In genomic region chr5:69444127-69444754, GRCh38 we compare ENCODE assay signal across 24 cellular contexts. TPM values are rescaled to one million over a fixed set of nuclear protein-coding genes. Genes with fewer than 3 reads are reported as not detected.
DNase-seq lines count a peak whose midpoint lies in the region; ATAC-seq, FAIRE-seq and TF ChIP-seq lines count a peak whose summit lies in the region.
"Had no signal": no experiment of that assay in that cellular context is flagged by ENCODE, and none has a peak within 500 bp of the region (broad histone marks: within the 10 kb centered on the region; RNA-seq: fewer than 3 reads in every experiment).

No MANE protein-coding gene starts in this region.

- peak; percentile 15 for FAIRE-seq in K562 (lab: Jason Lieb, UNC)
- FAIRE-seq: GM18507, H54 had no signal

- BruUV-seq in K562 (replicated peaks; lab: Mats Ljungman, UMichigan) = no TSS peak

- ATAC-seq in K562 (no peak), left lung (peak; percentile 89)
- no peak for ATAC-seq in stimulated activated effector memory CD8-positive, alpha-beta T cell treated with anti-CD3 and anti-CD28 coated beads, Interleukin-12 subunit alpha, Interleukin-12 subunit beta, amount 100 ng/mL, for 72 hours
- ATAC-seq: activated CD8-positive, alpha-beta T cell treated with anti-CD3 and anti-CD28 coated beads, Interleukin-2, amount 10 ng/mL, durations not matched to agents 7 days and 5 days; stimulated activated naive B cell treated with anti-CD40 and anti-IgM and Interleukin-4, amounts not matched to agents 10 μg/mL and 1 μg/mL and 100 μg/mL, for 72 hours had no signal

- no peak overlapping the region for H3K4me2 ChIP-seq in K562 (ENCODE audit: insufficient read depth, low read length)
- H3K4me2 ChIP-seq: neural progenitor cell had no signal

- no peaks in the 10 kb centered on the region for H3K36me3 Mint-ChIP-seq in stimulated activated effector memory CD8-positive, alpha-beta T cell treated with anti-CD3 and anti-CD28 coated beads, Interleukin-12 subunit alpha, Interleukin-12 subunit beta, amount 100 ng/mL, for 72 hours
- H3K36me3 Mint-ChIP-seq: IgD-negative memory B cell; neural progenitor cell; stimulated activated naive B cell treated with anti-CD40 and anti-IgM and Interleukin-4, amounts not matched to agents 10 μg/mL and 1 μg/mL and 100 μg/mL, for 72 hours had no signal

- H3K9me3 ChIP-seq in K562 (replicated peaks; ENCODE audit: control insufficient read depth, insufficient read depth, low read depth, low read length) (no peaks in the 10 kb centered on the region), left lung (no peaks in the 10 kb centered on the region), colonic mucosa (no peaks in the 10 kb centered on the region)
- H3K9me3 ChIP-seq: adrenal gland, tibial artery had no signal

- no peak for TF ChIP-seq CTCF in K562 (IDR thresholded peaks at IDR 0.05 in 2 of 3, conservative IDR thresholded peaks at IDR 0.05 in 1 of 3; ENCODE audit: insufficient read depth in 2 of 3, low read depth in 1 of 3, low read length in 3 of 3)
- TF ChIP-seq CTCF in left lung (IDR thresholded peaks at IDR 0.05) = no peak
- no peak for TF ChIP-seq CTCF in colonic mucosa (IDR thresholded peaks at IDR 0.05)

- TF ChIP-seq EP300 in K562 (IDR thresholded peaks at IDR 0.05; ENCODE audit: low read length) = no peak

- H3K9me3 Mint-ChIP-seq in stimulated activated effector memory CD8-positive, alpha-beta T cell treated with anti-CD3 and anti-CD28 coated beads, Interleukin-12 subunit alpha, Interleukin-12 subunit beta, amount 100 ng/mL, for 72 hours = no peaks in the 10 kb centered on the region
- H3K9me3 Mint-ChIP-seq: IgD-negative memory B cell; neural progenitor cell; stimulated activated naive B cell treated with anti-CD40 and anti-IgM and Interleukin-4, amounts not matched to agents 10 μg/mL and 1 μg/mL and 100 μg/mL, for 72 hours had no signal

- H3K9me1 ChIP-seq in K562 (ENCODE audit: control insufficient read depth, insufficient read depth, low read length) = no peaks in the 10 kb centered on the region

- peak; percentile 24 for DNase-seq in DMS53 treated with DMSO at 0.1 percent for 48 hours (lab: John Stamatoyannopoulos, UW; ENCODE audit: unreplicated experiment)
- DNase-seq in K562 (ENCODE audit: extremely low read depth in 1 of 4, low spot score in 3 of 4) = no peak
- no peak for DNase-seq in left lung
- no peak for DNase-seq in stimulated activated effector memory CD8-positive, alpha-beta T cell treated with anti-CD3 and anti-CD28 coated beads, Interleukin-12 subunit alpha, Interleukin-12 subunit beta, amount 100 ng/mL, for 72 hours (ENCODE audit: low spot score in 2 of 2)
- DNase-seq in D341Med (ENCODE audit: low spot score) = no peak
- DNase-seq in central memory CD4-positive, alpha-beta T cell = no peak
- no peak for DNase-seq in colonic mucosa
- DNase-seq in NCI-H146 (lab: John Stamatoyannopoulos, UW) = no peak
- DNase-seq: activated CD8-positive, alpha-beta T cell treated with anti-CD3 and anti-CD28 coated beads, Interleukin-2, amount 10 ng/mL, durations not matched to agents 7 days and 5 days; activated naive CD4-positive, alpha-beta T cell; activated T-cell treated with anti-CD3 and anti-CD28 coated beads, Interleukin-2, amount 50 U/mL, for 1 hour; adrenal gland; COR-L47; glutamatergic neuron; NCI-H1694 treated with DMSO at 0.1 percent for 48 hours; NCI-H69; stimulated activated CD4-positive, alpha-beta T cell treated with anti-CD3 and anti-CD28 coated beads, Interleukin-2, amount 100 ng/mL, for 24 hours; stimulated activated naive B cell treated with anti-CD40 and anti-IgM and Interleukin-4, amounts not matched to agents 10 μg/mL and 1 μg/mL and 100 μg/mL, for 72 hours; T1000; tibial artery had no signal

- POLR2A ChIA-PET in K562 (lab: Yijun Ruan, JAX) = no interaction called here

- H3K4me1 Mint-ChIP-seq in stimulated activated effector memory CD8-positive, alpha-beta T cell treated with anti-CD3 and anti-CD28 coated beads, Interleukin-12 subunit alpha, Interleukin-12 subunit beta, amount 100 ng/mL, for 72 hours = no peaks in the 10 kb centered on the region
- H3K4me1 Mint-ChIP-seq: IgD-negative memory B cell; neural progenitor cell; stimulated activated naive B cell treated with anti-CD40 and anti-IgM and Interleukin-4, amounts not matched to agents 10 μg/mL and 1 μg/mL and 100 μg/mL, for 72 hours had no signal

- H3K27me3 ChIP-seq in K562 (ENCODE audit: control insufficient read depth in 2 of 2, insufficient read depth in 2 of 2, low read length in 2 of 2) (no peaks in the 10 kb centered on the region), left lung (no peaks in the 10 kb centered on the region), colonic mucosa (no peaks in the 10 kb centered on the region)
- H3K27me3 ChIP-seq: adrenal gland, neural progenitor cell, tibial artery had no signal

- peak overlapping the region; percentile 22; the same call in 1 of the 2 replicates for H2AFZ ChIP-seq in K562 (ENCODE audit: low read depth, low read length)
- H2AFZ ChIP-seq: neural progenitor cell had no signal

- H3K27ac ChIP-seq in K562 (ENCODE audit: extremely low read depth, low read depth, low read length) (no peak overlapping the region), left lung (peak overlapping the region; percentile 57 to 81), colonic mucosa (no peak overlapping the region)
- H3K27ac ChIP-seq: adrenal gland, neural progenitor cell, tibial artery had no signal

- H3K4me3 ChIP-seq in K562 (no peak overlapping the region), left lung (no peak overlapping the region), colonic mucosa (no peak overlapping the region)
- H3K4me3 ChIP-seq: adrenal gland, neural progenitor cell, tibial artery had no signal

- H3K9ac ChIP-seq in K562 (ENCODE audit: insufficient read depth in 1 of 2, low read depth in 2 of 2, low read length in 2 of 2) (no peak overlapping the region), colonic mucosa (ENCODE audit: low read depth in 2 of 2, low read length in 2 of 2) (no peak overlapping the region)
- H3K9ac ChIP-seq: neural progenitor cell had no signal

- H3K36me3 ChIP-seq in K562 (ENCODE audit: control insufficient read depth, insufficient read depth, low read length) (no peaks in the 10 kb centered on the region), left lung (no peaks in the 10 kb centered on the region), colonic mucosa (no peaks in the 10 kb centered on the region)
- H3K36me3 ChIP-seq: adrenal gland, neural progenitor cell had no signal

- H3K79me2 ChIP-seq in K562 (ENCODE audit: control insufficient read depth, insufficient read depth, low read length) = no peaks in the 10 kb centered on the region

- TF ChIP-seq RAD21 in K562 (CRISPR knock-in tag; conservative IDR thresholded peaks at IDR 0.05 in 1 of 2, IDR thresholded peaks at IDR 0.05 in 1 of 2) = no peak

- CTCF ChIA-PET in K562 (lab: Yijun Ruan, JAX; ENCODE audit: low intra/inter-chr PET ratio) = no interaction called here

- in situ Hi-C loops in K562 (cut with MboI) = no loop called here

- H3K4me1 ChIP-seq in K562 (replicated peaks in 1 of 2; ENCODE audit: control insufficient read depth in 2 of 2, insufficient read depth in 2 of 2, low read length in 2 of 2) (no peaks in the 10 kb centered on the region; a peak in 1 of 5 replicates), left lung (no peaks in the 10 kb centered on the region), colonic mucosa (no peaks in the 10 kb centered on the region)
- H3K4me1 ChIP-seq: adrenal gland, neural progenitor cell, tibial artery had no signal

- no peak for TF ChIP-seq POLR2A in K562 (conservative IDR thresholded peaks at IDR 0.05)

- H3K4me3 Mint-ChIP-seq in stimulated activated effector memory CD8-positive, alpha-beta T cell treated with anti-CD3 and anti-CD28 coated beads, Interleukin-12 subunit alpha, Interleukin-12 subunit beta, amount 100 ng/mL, for 72 hours = no peak overlapping the region
- H3K4me3 Mint-ChIP-seq: activated CD8-positive, alpha-beta T cell treated with anti-CD3 and anti-CD28 coated beads, Interleukin-2, amount 10 ng/mL, durations not matched to agents 7 days and 5 days; IgD-negative memory B cell; neural progenitor cell; stimulated activated naive B cell treated with anti-CD40 and anti-IgM and Interleukin-4, amounts not matched to agents 10 μg/mL and 1 μg/mL and 100 μg/mL, for 72 hours had no signal

- WGBS in K562 (ENCODE audit: insufficient coverage, low coverage, missing lambda C conversion rate) = 24% methylated on average over 7 of the region's 7 CpGs

- intact Hi-C loops in K562 (cut with micrococcal nuclease) = no loop called here
- intact Hi-C loops in left lung (cut with DNase I) = no loop called here
- intact Hi-C loops in colonic mucosa (cut with DNase I) = no loop called here

- H3K27ac Mint-ChIP-seq in stimulated activated effector memory CD8-positive, alpha-beta T cell treated with anti-CD3 and anti-CD28 coated beads, Interleukin-12 subunit alpha, Interleukin-12 subunit beta, amount 100 ng/mL, for 72 hours = peak overlapping the region; percentile 50
- H3K27ac Mint-ChIP-seq: activated CD8-positive, alpha-beta T cell treated with anti-CD3 and anti-CD28 coated beads, Interleukin-2, amount 10 ng/mL, durations not matched to agents 7 days and 5 days; IgD-negative memory B cell; neural progenitor cell; stimulated activated naive B cell treated with anti-CD40 and anti-IgM and Interleukin-4, amounts not matched to agents 10 μg/mL and 1 μg/mL and 100 μg/mL, for 72 hours had no signal

- H4K20me1 ChIP-seq in K562 (replicated peaks; ENCODE audit: control insufficient read depth, insufficient read depth, low read length) = no peaks in the 10 kb centered on the region

RNA-seq across cellular contexts. Expression of gene MARVELD2, which starts 29.3 kb away (rescaled TPM):
- total RNA-seq in K562 (2011; cell fraction: chromatin; rRNA removed; ENCODE audit: low replicate concordance) = 0.72 and 0.79 TPM in 2 replicates
- 0.33 and 0.92 TPM in 2 replicates for total RNA-seq in K562 (2011; cell fraction: nucleolus; rRNA removed)
- total RNA-seq in K562 (2011; cell fraction: nucleoplasm; rRNA removed) = 0.69 and 0.95 TPM in 2 replicates
- 0.08 TPM in 1 of 2 replicates, not detected in the other for total RNA-seq in K562 (2014; rRNA removed)
- 0.04 and 0.13 TPM in 2 replicates for total RNA-seq in K562 (2014; rRNA removed; fragmentation: Illumina TruSeq; extraction: Trizol)
- 0.29 and 0.30 TPM in 2 replicates for total RNA-seq in K562 (2015; rRNA removed; fragmentation: Illumina TruSeq; extraction: Trizol)
- 0.09 and 0.13 TPM in 2 replicates for total RNA-seq in K562 (2021)
- polyA plus RNA-seq in K562 (2011; rRNA removed) = 0.05 and 0.21 TPM in 2 replicates
- polyA plus RNA-seq in K562 (2011; cell fraction: cytosol; rRNA removed) = 0.07 TPM in 1 of 2 replicates, not detected in the other
- 0.20 and 0.34 TPM in 2 replicates for polyA plus RNA-seq in K562 (2011; cell fraction: nucleus; rRNA removed)
- 0.03 and 0.08 TPM in 2 replicates for polyA plus RNA-seq in K562 (2012)
- polyA plus RNA-seq in K562 (2014; fragmentation: Illumina TruSeq; extraction: Trizol) = 0.03 TPM in 2 replicates
- polyA plus RNA-seq in K562 (2014; fragmentation: Nextera tagmentation; extraction: Ambion mirVana) = under 1 TPM in 1 of 2 experiments, not detected in 1; 0.03 TPM
- polyA plus RNA-seq in K562 (2014; rRNA removed) = 0.07 TPM in 1 of 2 replicates, not detected in the other
- polyA minus RNA-seq in K562 (2011; rRNA and poly(A)+ RNA removed) = 0.25 and 0.54 TPM in 2 replicates
- not detected in 2 replicates for polyA minus RNA-seq in K562 (2011; cell fraction: cytosol; rRNA and poly(A)+ RNA removed)
- 0.40 and 0.56 TPM in 2 replicates for polyA minus RNA-seq in K562 (2011; cell fraction: nucleus; rRNA and poly(A)+ RNA removed)
- 10 to 100 TPM; 24.6 to 38.3 TPM for total RNA-seq in left lung
- 10 to 100 TPM; 51.0 to 51.2 TPM for total RNA-seq in colonic mucosa

RNA-seq across cellular contexts. Expression of gene OCLN, which starts 48.3 kb away (rescaled TPM):
- 0.58 and 2.8 TPM in 2 replicates for total RNA-seq in K562 (2011; cell fraction: chromatin; rRNA removed; ENCODE audit: low replicate concordance)
- 0.33 and 0.53 TPM in 2 replicates for total RNA-seq in K562 (2011; cell fraction: nucleolus; rRNA removed)
- 1.4 and 2.7 TPM in 2 replicates for total RNA-seq in K562 (2011; cell fraction: nucleoplasm; rRNA removed)
- total RNA-seq in K562 (2014; rRNA removed) (0.05 and 0.08 TPM in 2 replicates), K562 (2014; rRNA removed; fragmentation: Illumina TruSeq; extraction: Trizol) (0.22 and 0.29 TPM in 2 replicates), K562 (2015; rRNA removed; fragmentation: Illumina TruSeq; extraction: Trizol) (0.23 and 0.29 TPM in 2 replicates), K562 (2021) (0.27 and 0.29 TPM in 2 replicates), left lung (100 to 1,000 TPM in 1 of 2 donors, 10 to 100 TPM in 1; 85.7 to 124 TPM), colonic mucosa (100 to 1,000 TPM; 115 to 176 TPM)
- polyA plus RNA-seq in K562 (2011; rRNA removed) (0.09 and 0.15 TPM in 2 replicates), K562 (2014; fragmentation: Illumina TruSeq; extraction: Trizol) (0.03 and 0.06 TPM in 2 replicates), K562 (2014; fragmentation: Nextera tagmentation; extraction: Ambion mirVana) (under 1 TPM; 0.06 to 0.08 TPM), K562 (2014; rRNA removed) (0.19 and 0.22 TPM in 2 replicates)
- polyA plus RNA-seq in K562 (2011; cell fraction: cytosol; rRNA removed) = 0.01 and 0.03 TPM in 2 replicates
- 0.11 and 0.20 TPM in 2 replicates for polyA plus RNA-seq in K562 (2011; cell fraction: nucleus; rRNA removed)
- polyA plus RNA-seq in K562 (2012) = 0.09 and 0.11 TPM in 2 replicates
- 0.39 and 0.42 TPM in 2 replicates for polyA minus RNA-seq in K562 (2011; rRNA and poly(A)+ RNA removed)
- 0.19 TPM in 1 of 2 replicates, not detected in the other for polyA minus RNA-seq in K562 (2011; cell fraction: cytosol; rRNA and poly(A)+ RNA removed)
- polyA minus RNA-seq in K562 (2011; cell fraction: nucleus; rRNA and poly(A)+ RNA removed) = 0.40 and 0.44 TPM in 2 replicates

Comparison
In these comparisons a context has a peak if more than half of its experiments do, and no peak if none do; other contexts are left out.
1. H3K27ac ChIP-seq: peak in left lung (2 of 2); none in K562 (single experiment) and colonic mucosa (single experiment).
2. RNA of gene MARVELD2, which starts 29.3 kb away (total RNA-seq): 51.0 to 51.2 TPM in colonic mucosa and 24.6 to 38.3 TPM in left lung; 0.04 to 0.95 TPM in K562; every median in the first group is over 10 times any median in the second.
3. RNA of gene OCLN, which starts 48.3 kb away (total RNA-seq): 115 to 176 TPM in colonic mucosa and 85.7 to 124 TPM in left lung; 0.05 to 2.8 TPM in K562; every median in the first group is over 10 times any median in the second.